ENCODE assay signal across 17 cellular contexts in genomic region chrX:150773634-150774033, GRCh38.
A peak's percentile ranks its signal among the peaks of the same experiment; 100 is the strongest.
DNase-seq lines count a peak whose midpoint lies in the region; ATAC-seq and TF ChIP-seq lines count a peak whose summit lies in the region.
"Had no signal": no experiment of that assay in that cellular context is flagged by ENCODE, and none has a peak within 500 bp of the region (broad histone marks: within the 10 kb centered on the region; RNA-seq: fewer than 3 reads in every experiment).

No MANE protein-coding gene starts in this region.

- no peaks in the 10 kb centered on the region for H3K27me3 ChIP-seq in right cardiac atrium (ENCODE audit: control insufficient read depth, insufficient read depth)

- intact Hi-C loops in right cardiac atrium (cut with DNase I): loop anchor here (2.0 to 5.0 kb wide), 2 partner anchors 309 kb away; no protein-coding TSS in a partner anchor

- H3K27me3 Mint-ChIP-seq in activated T-cell treated with anti-CD3 and anti-CD28 coated beads, Interleukin-2, amount 50 U/mL, for 24 hours: peaks cover 11% of the 10 kb centered on the region
- H3K27me3 Mint-ChIP-seq: CD4-positive, alpha-beta memory T cell had no signal

- H3K4me3 Mint-ChIP-seq in activated T-cell treated with anti-CD3 and anti-CD28 coated beads, Interleukin-2, amount 50 U/mL, for 24 hours: no peak overlapping the region
- H3K4me3 Mint-ChIP-seq: CD4-positive, alpha-beta memory T cell; GM23338; H9 had no signal

- no peak for TF ChIP-seq CTCF in fibroblast of mammary gland (conservative IDR thresholded peaks at IDR 0.05; ENCODE audit: control insufficient read depth, insufficient read depth, low read depth, low read length)

- H3K9me3 Mint-ChIP-seq in activated T-cell treated with anti-CD3 and anti-CD28 coated beads, Interleukin-2, amount 50 U/mL, for 24 hours: no peaks in the 10 kb centered on the region
- H3K9me3 Mint-ChIP-seq: CD4-positive, alpha-beta memory T cell; GM23338 had no signal

- no peak overlapping the region for H3K4me3 ChIP-seq in fibroblast of mammary gland (ENCODE audit: control insufficient read depth, low read depth, low read length)
- H3K4me3 ChIP-seq in right cardiac atrium (ENCODE audit: low read length): no peak overlapping the region
- H3K4me3 ChIP-seq: GM23338 had no signal

- peak overlapping the region; percentile 41 for H3K27ac Mint-ChIP-seq in activated T-cell treated with anti-CD3 and anti-CD28 coated beads, Interleukin-2, amount 50 U/mL, for 24 hours
- H3K27ac Mint-ChIP-seq: CD4-positive, alpha-beta memory T cell; GM23338; H9 had no signal

- WGBS in right cardiac atrium: 46% methylated on average over 4 of the region's 4 CpGs

- no peak overlapping the region for H3K27ac ChIP-seq in right cardiac atrium (ENCODE audit: low read length)

- H3K36me3 Mint-ChIP-seq in activated T-cell treated with anti-CD3 and anti-CD28 coated beads, Interleukin-2, amount 50 U/mL, for 24 hours (ENCODE audit: low read depth): no peaks in the 10 kb centered on the region

- no peaks in the 10 kb centered on the region for H3K4me1 Mint-ChIP-seq in activated T-cell treated with anti-CD3 and anti-CD28 coated beads, Interleukin-2, amount 50 U/mL, for 24 hours (ENCODE audit: low read depth)

- DNase-seq in activated T-cell treated with anti-CD3 and anti-CD28 coated beads, Interleukin-2, amount 50 U/mL, for 24 hours: no peak
- no peak for DNase-seq in activated T-cell treated with anti-CD3 and anti-CD28 coated beads, Interleukin-2, amount 50 U/mL, for 1 hour
- DNase-seq in EH (ENCODE audit: low read depth) (peak; percentile 7), fibroblast of mammary gland (ENCODE audit: low read depth) (peak; percentile 34), lung microvascular endothelial cell (ENCODE audit: low read depth in 2 of 2) (peak; percentile 5 to 36), glomerular visceral epithelial cell (ENCODE audit: extremely low spot score) (no peak), right cardiac atrium (no peak)
- DNase-seq: 8988T; C1 segment of cervical spinal cord; Calu3; CD4-positive, alpha-beta memory T cell; COR-L47; DMS53; DMS79 treated with DMSO at 0.1 percent for 48 hours; H9 had no signal

- H3K9me3 ChIP-seq in right cardiac atrium (ENCODE audit: control insufficient read depth, low read length): no peaks in the 10 kb centered on the region

- H3K4me1 ChIP-seq in right cardiac atrium (ENCODE audit: control insufficient read depth, insufficient read depth, low read length): no peaks in the 10 kb centered on the region

- no peak for ATAC-seq in right cardiac atrium
- ATAC-seq: GM23338, HCT116 had no signal

Comparison
In these comparisons a context has a peak if more than half of its experiments do, and no peak if none do; other contexts are left out.
1. DNase-seq: peak in EH (single experiment), fibroblast of mammary gland (single experiment) and lung microvascular endothelial cell (2 of 2); none in activated T-cell treated with anti-CD3 and anti-CD28 coated beads, Interleukin-2, amount 50 U/mL, for 24 hours (single experiment), activated T-cell treated with anti-CD3 and anti-CD28 coated beads, Interleukin-2, amount 50 U/mL, for 1 hour (single experiment), glomerular visceral epithelial cell (single experiment) and right cardiac atrium (0 of 3).